ENCODE assay signal across 8 cellular contexts in the genomic region with DNA sequence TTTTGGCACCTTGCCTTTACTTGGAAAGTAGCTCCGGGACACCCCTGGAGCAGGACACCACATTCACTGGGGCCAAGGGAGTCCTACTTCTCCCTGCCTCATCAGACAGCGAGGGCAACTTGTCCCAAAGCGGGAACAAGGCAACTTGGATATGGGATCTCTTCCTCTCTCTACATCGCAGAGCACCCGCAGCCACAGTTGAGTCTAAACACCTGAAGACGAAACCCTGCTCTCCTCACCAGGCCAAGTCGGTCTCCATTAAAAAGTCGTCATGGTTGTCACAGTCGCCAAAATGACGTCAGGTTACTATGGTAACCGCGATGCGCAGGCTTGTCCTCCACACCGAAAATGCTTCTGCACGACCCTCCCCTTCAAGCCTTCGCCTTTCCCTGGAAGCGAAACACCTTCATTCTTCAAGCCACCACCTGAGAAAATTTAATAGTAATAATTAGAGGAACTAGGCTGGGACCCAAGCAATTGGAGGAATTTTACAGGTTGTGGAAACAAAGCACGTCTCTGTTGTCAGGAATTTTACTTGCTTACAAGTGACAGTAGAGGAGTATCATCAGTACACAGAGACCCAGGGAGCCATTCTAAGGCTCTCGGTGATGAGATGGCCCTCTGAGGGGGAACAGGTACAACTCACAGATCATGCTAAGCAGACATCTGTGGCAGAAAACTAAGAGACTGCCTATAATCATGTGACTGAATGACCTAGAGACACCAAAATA. TPM values are rescaled to one million over a fixed set of nuclear protein-coding genes. Genes with fewer than 3 reads are reported as not detected.
DNase-seq lines count a peak whose midpoint lies in the region; ATAC-seq and TF ChIP-seq lines count a peak whose summit lies in the region.

No MANE protein-coding gene starts in this region.

- CTCF ChIA-PET in activated B cell treated with CpG ODN at 0.5 μM for 24 hours (lab: Charles Lee), result no interaction called here

- H3K9me3 Mint-ChIP-seq in activated B cell treated with CpG ODN at 0.5 μM for 24 hours (no peaks in the 10 kb centered on the region), chondrocyte (ENCODE audit: low read depth) (no peaks in the 10 kb centered on the region)

- H3K4me1 Mint-ChIP-seq in activated B cell treated with CpG ODN at 0.5 μM for 24 hours (peaks cover 11% of the 10 kb centered on the region), chondrocyte (ENCODE audit: low read depth) (peaks cover 4% of the 10 kb centered on the region)

- peak overlapping the region; percentile 83 for H3K27ac Mint-ChIP-seq in activated B cell treated with CpG ODN at 0.5 μM for 24 hours
- peak overlapping the region; percentile 95 for H3K27ac Mint-ChIP-seq in chondrocyte (ENCODE audit: unreplicated experiment)

- no peak overlapping the region for H3K27ac ChIP-seq in left lung

- no peaks in the 10 kb centered on the region for H3K27me3 Mint-ChIP-seq in activated B cell treated with CpG ODN at 0.5 μM for 24 hours
- no peaks in the 10 kb centered on the region for H3K27me3 Mint-ChIP-seq in chondrocyte (ENCODE audit: low read depth)

- POLR2A ChIA-PET in activated B cell treated with CpG ODN at 0.5 μM for 24 hours (lab: Charles Lee), result no interaction called here

- H3K4me1 ChIP-seq in left lung, result no peaks in the 10 kb centered on the region

- H3K36me3 Mint-ChIP-seq in activated B cell treated with CpG ODN at 0.5 μM for 24 hours (ENCODE audit: low read depth) (peaks cover 2% of the 10 kb centered on the region), chondrocyte (ENCODE audit: low read depth) (no peaks in the 10 kb centered on the region)

- DNase-seq in AG08396 (ENCODE audit: low spot score) (peak; percentile 49), activated B cell treated with CpG ODN at 0.5 μM for 24 hours (peak; percentile 32), chondrocyte (ENCODE audit: low spot score) (no peak), left lung (no peak), GOT3 (lab: John Stamatoyannopoulos, UW) (no peak)
- DNase-seq in stimulated activated CD8-positive, alpha-beta memory T cell treated with anti-CD3 and anti-CD28 coated beads, Interleukin-12 subunit alpha, Interleukin-12 subunit beta, amount 100 ng/mL, for 24 hours (ENCODE audit: extremely low read depth), result peak; percentile 12

- TF ChIP-seq CTCF in activated B cell treated with CpG ODN at 0.5 μM for 24 hours (IDR thresholded peaks at IDR 0.05) (no peak), chondrocyte (IDR thresholded peaks at IDR 0.05) (no peak), left lung (IDR thresholded peaks at IDR 0.05) (no peak)

- peak; percentile 87 for ATAC-seq in GM19324 (IDR thresholded peaks at IDR 0.05; ENCODE audit: low FRiP score, unreplicated experiment)
- ATAC-seq in HG03460 (IDR thresholded peaks at IDR 0.05; ENCODE audit: unreplicated experiment), result peak; percentile 100
- ATAC-seq in activated B cell treated with CpG ODN at 0.5 μM for 24 hours (ENCODE audit: low read depth), result peak; percentile 85
- peak; percentile 39 for ATAC-seq in left lung

- intact Hi-C loops in activated B cell treated with CpG ODN at 0.5 μM for 24 hours (cut with micrococcal nuclease), result loop anchor here (1.0 to 10.0 kb wide), 2 partner anchors 70 to 132 kb away; a partner anchor contains a TSS
- intact Hi-C loops in left lung (cut with DNase I), result no loop called here

- H3K4me3 Mint-ChIP-seq in activated B cell treated with CpG ODN at 0.5 μM for 24 hours (peak overlapping the region; percentile 91), chondrocyte (ENCODE audit: unreplicated experiment) (peak overlapping the region; percentile 85)

- H3K36me3 ChIP-seq in left lung, result no peaks in the 10 kb centered on the region

- no peaks in the 10 kb centered on the region for H3K9me3 ChIP-seq in left lung

- peaks cover 0 to 28% of the 10 kb centered on the region in 2 donors for H3K27me3 ChIP-seq in left lung

- H3K4me3 ChIP-seq in left lung, result peak overlapping the region; percentile 4 to 27

RNA-seq across cellular contexts. Expression of a gene that starts 30.5 kb away (rescaled TPM):
- total RNA-seq in activated B cell treated with CpG ODN at 0.5 μM for 24 hours (18.0 and 20.0 TPM in 2 replicates), chondrocyte (84.5 to 91.5 TPM (median 88.0 TPM) in 3 replicates), left lung (10 to 100 TPM; 67.5 to 77.2 TPM)

RNA-seq across cellular contexts. Expression of a gene that starts 35.6 kb away (rescaled TPM):
- 0.11 and 0.12 TPM in 2 replicates for total RNA-seq in activated B cell treated with CpG ODN at 0.5 μM for 24 hours
- 0.41 to 0.56 TPM (median 0.45 TPM) in 3 replicates for total RNA-seq in chondrocyte
- under 1 TPM; 0.17 to 0.21 TPM for total RNA-seq in left lung

RNA-seq across cellular contexts. Expression of a gene that starts 52.9 kb away (rescaled TPM):
- total RNA-seq in activated B cell treated with CpG ODN at 0.5 μM for 24 hours, result 7.7 and 8.5 TPM in 2 replicates
- total RNA-seq in chondrocyte, result 40.0 to 40.8 TPM (median 40.2 TPM) in 3 replicates
- total RNA-seq in left lung, result 10 to 100 TPM; 20.8 to 21.3 TPM

Comparison
In these comparisons a context has a peak if more than half of its experiments do, and no peak if none do; other contexts are left out.
1. DNase-seq: peak in AG08396 (single experiment), activated B cell treated with CpG ODN at 0.5 μM for 24 hours (single experiment) and stimulated activated CD8-positive, alpha-beta memory T cell treated with anti-CD3 and anti-CD28 coated beads, Interleukin-12 subunit alpha, Interleukin-12 subunit beta, amount 100 ng/mL, for 24 hours (single experiment); none in chondrocyte (single experiment), left lung (0 of 2) and GOT3 (single experiment).
2. ATAC-seq: peak in every context shown above with its lines; median percentile 100 in HG03460; 87 in GM19324; 85 in activated B cell treated with CpG ODN at 0.5 μM for 24 hours; 39 in left lung.